9 cellular contexts compared by ENCODE assay signal in genomic region chr3:17195192-17195611, GRCh38.
A peak's percentile ranks its signal among the peaks of the same experiment; 100 is the strongest.
DNase-seq lines count a peak whose midpoint lies in the region; ATAC-seq and TF ChIP-seq lines count a peak whose summit lies in the region.
"Had no signal": no experiment of that assay in that cellular context is flagged by ENCODE, and none has a peak within 500 bp of the region (broad histone marks: within the 10 kb centered on the region; RNA-seq: fewer than 3 reads in every experiment).

No MANE protein-coding gene starts in this region.

- peaks cover 5% of the 10 kb centered on the region for H3K36me3 Mint-ChIP-seq in T-helper 2 cell treated with Interferon-gamma antibody and Interleukin-4, amounts not matched to agents 5 μg/mL and 100 μg/mL, for 36 hours (ENCODE audit: low read depth)

- H3K27ac ChIP-seq in left lung = no peak overlapping the region

- H3K27ac Mint-ChIP-seq in T-helper 2 cell treated with Interferon-gamma antibody and Interleukin-4, amounts not matched to agents 5 μg/mL and 100 μg/mL, for 36 hours = no peak overlapping the region

- H3K4me1 ChIP-seq in left lung = peaks cover 9 to 25% of the 10 kb centered on the region in 2 donors

- H3K4me3 ChIP-seq in GM12865 (ENCODE audit: low read depth, low read length) (no peak overlapping the region), left lung (no peak overlapping the region)

- H3K27me3 ChIP-seq in left lung = no peaks in the 10 kb centered on the region

- H3K36me3 ChIP-seq in left lung = peaks cover 0 to 4% of the 10 kb centered on the region in 2 donors

- intact Hi-C loops in left lung (cut with DNase I) = no loop called here
- intact Hi-C loops in posterior vena cava (cut with DNase I) = no loop called here

- DNase-seq in GM12865 (ENCODE audit: low read depth) (peak; percentile 90), left lung (peak in 1 of 2 donors; percentile 37), EL (no peak), NCI-H1048 (lab: John Stamatoyannopoulos, UW) (no peak), posterior vena cava (ENCODE audit: low spot score) (no peak)
- peak; percentile 11 for DNase-seq in T-helper 2 cell treated with Interferon-gamma antibody and Interleukin-4, amounts not matched to agents 5 μg/mL and 100 μg/mL, for 36 hours (ENCODE audit: low spot score)

- no peaks in the 10 kb centered on the region for H3K9me3 ChIP-seq in left lung

- TF ChIP-seq CTCF in GM12865 (IDR thresholded peaks at IDR 0.05; ENCODE audit: insufficient read depth, low read depth, low read length, missing control alignments) = no peak
- no peak for TF ChIP-seq CTCF in left lung (IDR thresholded peaks at IDR 0.05)

- H3K4me3 Mint-ChIP-seq in T-helper 2 cell treated with Interferon-gamma antibody and Interleukin-4, amounts not matched to agents 5 μg/mL and 100 μg/mL, for 36 hours = no peak overlapping the region

- no peaks in the 10 kb centered on the region for H3K27me3 Mint-ChIP-seq in T-helper 2 cell treated with Interferon-gamma antibody and Interleukin-4, amounts not matched to agents 5 μg/mL and 100 μg/mL, for 36 hours (ENCODE audit: low read depth)

- H3K4me1 Mint-ChIP-seq in T-helper 2 cell treated with Interferon-gamma antibody and Interleukin-4, amounts not matched to agents 5 μg/mL and 100 μg/mL, for 36 hours (ENCODE audit: low read depth) = peaks cover 23% of the 10 kb centered on the region

- no peaks in the 10 kb centered on the region for H3K9me3 Mint-ChIP-seq in T-helper 2 cell treated with Interferon-gamma antibody and Interleukin-4, amounts not matched to agents 5 μg/mL and 100 μg/mL, for 36 hours

- peak; percentile 88 for ATAC-seq in GM19395 (IDR thresholded peaks at IDR 0.05; ENCODE audit: unreplicated experiment)
- peak; percentile 92 for ATAC-seq in HG03196 (IDR thresholded peaks at IDR 0.05; ENCODE audit: unreplicated experiment)
- peak; percentile 22 for ATAC-seq in left lung
- ATAC-seq: Panc1 had no signal

Comparison
In these comparisons a context has a peak if more than half of its experiments do, and no peak if none do; other contexts are left out.
1. DNase-seq: peak in GM12865 (single experiment) and T-helper 2 cell treated with Interferon-gamma antibody and Interleukin-4, amounts not matched to agents 5 μg/mL and 100 μg/mL, for 36 hours (single experiment); none in EL (single experiment), NCI-H1048 (single experiment) and posterior vena cava (single experiment).
2. ATAC-seq: peak in every context shown above with its lines; median percentile 92 in HG03196; 88 in GM19395; 22 in left lung.